Comparison of ENCODE assay signal across 2 cellular contexts in genomic region chr1:1974834-1975233, GRCh38.
TF ChIP-seq lines count a peak whose summit lies in the region.

No MANE protein-coding gene starts in this region.

TF ChIP-seq in HepG2, 621 proteins besides CTCF, POLR2A, EP300 and RAD21:
- TF ChIP-seq REST (IDR thresholded peaks at IDR 0.05; ENCODE audit: borderline replicate concordance in 1 of 2, low read depth in 1 of 2, low read length in 2 of 2): peak; percentile 42 to 81
- TF ChIP-seq ZBTB21 (CRISPR knock-in tag; IDR thresholded peaks at IDR 0.05): no peak

TF ChIP-seq in WTC11, 78 proteins besides CTCF, POLR2A, EP300 and RAD21:
- TF ChIP-seq E2F1 (CRISPR knock-in tag; IDR thresholded peaks at IDR 0.05): no peak
- no peak for TF ChIP-seq CBFB (CRISPR knock-in tag; IDR thresholded peaks at IDR 0.05; ENCODE audit: low read depth)
- no peak for TF ChIP-seq OVOL2 (CRISPR knock-in tag; IDR thresholded peaks at IDR 0.05; ENCODE audit: borderline replicate concordance)
- no peak for TF ChIP-seq PRDM15 (CRISPR knock-in tag; IDR thresholded peaks at IDR 0.05)
- no peak for TF ChIP-seq CREB1 (CRISPR knock-in tag; IDR thresholded peaks at IDR 0.05)
- no peak for TF ChIP-seq ZBTB21 (CRISPR knock-in tag; IDR thresholded peaks at IDR 0.05; ENCODE audit: borderline replicate concordance)
- no peak for TF ChIP-seq ZNF532 (CRISPR knock-in tag; IDR thresholded peaks at IDR 0.05; ENCODE audit: borderline replicate concordance)
